ENCODE assay signal across 23 cellular contexts in the genomic region with DNA sequence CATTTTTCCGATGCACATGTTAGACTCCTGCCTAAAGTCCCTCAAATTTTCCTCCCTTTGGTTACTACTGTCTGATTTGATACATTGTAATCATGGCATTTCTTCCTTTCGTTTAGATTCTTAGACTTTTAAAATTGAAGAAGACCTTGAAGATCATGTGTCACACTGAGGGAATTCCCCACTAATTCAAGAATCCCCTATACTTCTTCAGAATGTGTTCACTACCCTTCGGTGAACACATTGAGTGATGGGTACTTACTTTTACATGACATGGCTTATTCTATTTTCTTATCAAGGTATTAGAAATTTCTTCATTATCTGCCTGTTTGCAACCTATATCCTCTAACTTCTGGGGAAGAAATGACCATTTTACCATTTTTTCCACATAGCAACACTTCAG.
DNase-seq lines count a peak whose midpoint lies in the region; ATAC-seq and TF ChIP-seq lines count a peak whose summit lies in the region.
"Had no signal": no experiment of that assay in that cellular context is flagged by ENCODE, and none has a peak within 500 bp of the region (broad histone marks: within the 10 kb centered on the region; RNA-seq: fewer than 3 reads in every experiment).

No MANE protein-coding gene starts in this region.

- H3K27me3 Mint-ChIP-seq in memory B cell: peaks cover 3% of the 10 kb centered on the region
- H3K27me3 Mint-ChIP-seq in stimulated activated naive B cell treated with anti-CD40 and anti-IgM and Interleukin-4, amounts not matched to agents 10 μg/mL and 1 μg/mL and 100 μg/mL, for 72 hours: peaks cover 8 to 10% of the 10 kb centered on the region in 2 donors
- peaks cover 0 to 8% (median 1%) of the 10 kb centered on the region in 5 donors for H3K27me3 Mint-ChIP-seq in naive thymus-derived CD8-positive, alpha-beta T cell
- H3K27me3 Mint-ChIP-seq: CD4-positive, alpha-beta memory T cell; CD4-positive, CD25-positive, alpha-beta regulatory T cell; CD8-positive, alpha-beta memory T cell had no signal

- H3K4me1 ChIP-seq in ascending aorta: no peaks in the 10 kb centered on the region
- H3K4me1 ChIP-seq: BE2C, BLaER1 had no signal

- H3K4me1 Mint-ChIP-seq in memory B cell: peaks cover 2% of the 10 kb centered on the region
- peaks cover 0 to 4% of the 10 kb centered on the region in 2 donors for H3K4me1 Mint-ChIP-seq in stimulated activated naive B cell treated with anti-CD40 and anti-IgM and Interleukin-4, amounts not matched to agents 10 μg/mL and 1 μg/mL and 100 μg/mL, for 72 hours
- H3K4me1 Mint-ChIP-seq in naive thymus-derived CD8-positive, alpha-beta T cell: no peaks in the 10 kb centered on the region
- H3K4me1 Mint-ChIP-seq: CD14-positive monocyte; CD4-positive, alpha-beta memory T cell; CD4-positive, CD25-positive, alpha-beta regulatory T cell; CD8-positive, alpha-beta memory T cell had no signal

- H3K4me3 ChIP-seq in ascending aorta: no peak overlapping the region
- H3K4me3 ChIP-seq: BLaER1 had no signal

- POLR2A ChIA-PET in naive thymus-derived CD8-positive, alpha-beta T cell (lab: Charles Lee): no interaction called here

- no peak for TF ChIP-seq CTCF in ascending aorta (IDR thresholded peaks at IDR 0.05)

- H3K4me3 Mint-ChIP-seq in memory B cell: no peak overlapping the region
- no peak overlapping the region for H3K4me3 Mint-ChIP-seq in stimulated activated naive B cell treated with anti-CD40 and anti-IgM and Interleukin-4, amounts not matched to agents 10 μg/mL and 1 μg/mL and 100 μg/mL, for 72 hours
- H3K4me3 Mint-ChIP-seq in naive thymus-derived CD8-positive, alpha-beta T cell: no peak overlapping the region
- H3K4me3 Mint-ChIP-seq: CD14-positive monocyte; CD4-positive, alpha-beta memory T cell; CD4-positive, CD25-positive, alpha-beta regulatory T cell; CD8-positive, alpha-beta memory T cell had no signal

- ATAC-seq in GM18868 (IDR thresholded peaks at IDR 0.05; ENCODE audit: unreplicated experiment): peak; percentile 82
- ATAC-seq in memory B cell (ENCODE audit: low read depth): peak; percentile 35
- peak; percentile 71 to 88 for ATAC-seq in stimulated activated naive B cell treated with anti-CD40 and anti-IgM and Interleukin-4, amounts not matched to agents 10 μg/mL and 1 μg/mL and 100 μg/mL, for 72 hours (replicated peaks)
- ATAC-seq in GM18511 (IDR thresholded peaks at IDR 0.05; ENCODE audit: unreplicated experiment): no peak
- ATAC-seq in naive thymus-derived CD8-positive, alpha-beta T cell: no peak

- H3K36me3 Mint-ChIP-seq in memory B cell: no peaks in the 10 kb centered on the region
- H3K36me3 Mint-ChIP-seq in stimulated activated naive B cell treated with anti-CD40 and anti-IgM and Interleukin-4, amounts not matched to agents 10 μg/mL and 1 μg/mL and 100 μg/mL, for 72 hours: no peaks in the 10 kb centered on the region
- H3K36me3 Mint-ChIP-seq in naive thymus-derived CD8-positive, alpha-beta T cell: peaks cover 0 to 15% (median 0%) of the 10 kb centered on the region in 3 donors
- H3K36me3 Mint-ChIP-seq: CD14-positive monocyte; CD4-positive, alpha-beta memory T cell; CD4-positive, CD25-positive, alpha-beta regulatory T cell; CD8-positive, alpha-beta memory T cell had no signal

- no peak overlapping the region for H3K27ac Mint-ChIP-seq in memory B cell
- H3K27ac Mint-ChIP-seq in stimulated activated naive B cell treated with anti-CD40 and anti-IgM and Interleukin-4, amounts not matched to agents 10 μg/mL and 1 μg/mL and 100 μg/mL, for 72 hours: no peak overlapping the region
- H3K27ac Mint-ChIP-seq in naive thymus-derived CD8-positive, alpha-beta T cell: no peak overlapping the region
- H3K27ac Mint-ChIP-seq: CD14-positive monocyte; CD4-positive, alpha-beta memory T cell; CD4-positive, CD25-positive, alpha-beta regulatory T cell had no signal

- H3K36me3 ChIP-seq in ascending aorta: no peaks in the 10 kb centered on the region
- H3K36me3 ChIP-seq: BE2C, BLaER1 had no signal

- no peak for DNase-seq in memory B cell (ENCODE audit: low spot score in 2 of 2)
- no peak for DNase-seq in stimulated activated naive B cell treated with anti-CD40 and anti-IgM and Interleukin-4, amounts not matched to agents 10 μg/mL and 1 μg/mL and 100 μg/mL, for 72 hours
- DNase-seq in ascending aorta (ENCODE audit: low spot score in 2 of 2): no peak
- DNase-seq in naive thymus-derived CD8-positive, alpha-beta T cell: no peak
- DNase-seq: 8988T; ACHN; BE2C; C1 segment of cervical spinal cord; CD4-positive, alpha-beta memory T cell; CD4-positive, CD25-positive, alpha-beta regulatory T cell; CD8-positive, alpha-beta memory T cell; COR-L47; DMS 273 treated with DMSO at 0.1 percent for 48 hours; DMS153; DMS53; DMS79; DND-41; EL; GDM1 had no signal

- no peaks in the 10 kb centered on the region for H3K27me3 ChIP-seq in ascending aorta
- H3K27me3 ChIP-seq: BE2C, BLaER1 had no signal

- no peak overlapping the region for H3K27ac ChIP-seq in ascending aorta
- H3K27ac ChIP-seq: BLaER1 had no signal

- intact Hi-C loops in ascending aorta (cut with DNase I): no loop called here

- H3K9me3 Mint-ChIP-seq in memory B cell: no peaks in the 10 kb centered on the region
- no peaks in the 10 kb centered on the region for H3K9me3 Mint-ChIP-seq in stimulated activated naive B cell treated with anti-CD40 and anti-IgM and Interleukin-4, amounts not matched to agents 10 μg/mL and 1 μg/mL and 100 μg/mL, for 72 hours
- no peaks in the 10 kb centered on the region for H3K9me3 Mint-ChIP-seq in naive thymus-derived CD8-positive, alpha-beta T cell

- H3K9me3 ChIP-seq in ascending aorta: no peaks in the 10 kb centered on the region
- H3K9me3 ChIP-seq: BE2C, BLaER1 had no signal

Comparison
In these comparisons a context has a peak if more than half of its experiments do, and no peak if none do; other contexts are left out.
1. ATAC-seq: peak in GM18868 (single experiment), memory B cell (single experiment) and stimulated activated naive B cell treated with anti-CD40 and anti-IgM and Interleukin-4, amounts not matched to agents 10 μg/mL and 1 μg/mL and 100 μg/mL, for 72 hours (2 of 2); none in GM18511 (single experiment) and naive thymus-derived CD8-positive, alpha-beta T cell (0 of 2).